1 cellular context compared by ENCODE assay signal in genomic region chr13:78398743-78399410, GRCh38.
TF ChIP-seq lines count a peak whose summit lies in the region.

No MANE protein-coding gene starts in this region.

TF ChIP-seq in GM23338, 12 proteins besides CTCF, POLR2A, EP300 and RAD21 (continued from another document):
- no peak for TF ChIP-seq REST (IDR thresholded peaks at IDR 0.05; ENCODE audit: unreplicated experiment)
TF ChIP-seq in GM23338: peak in this region for 0.
